Comparison of ENCODE assay signal across 15 cellular contexts in genomic region chr5:32512916-32513315, GRCh38.
DNase-seq lines count a peak whose midpoint lies in the region; ATAC-seq and TF ChIP-seq lines count a peak whose summit lies in the region.
"Had no signal": no experiment of that assay in that cellular context is flagged by ENCODE, and none has a peak within 500 bp of the region (broad histone marks: within the 10 kb centered on the region; RNA-seq: fewer than 3 reads in every experiment).

No MANE protein-coding gene starts in this region.

- no peak for ATAC-seq in GM18498 (IDR thresholded peaks at IDR 0.05; ENCODE audit: unreplicated experiment)
- ATAC-seq: GM23338 had no signal

- no peak overlapping the region for H3K27ac ChIP-seq in GM23248
- H3K27ac ChIP-seq: BLaER1 treated with 17β-estradiol and CSF1 and Interleukin-3, amounts not matched to agents 10 nM and 100 nM; HL-60 had no signal

- no peak overlapping the region for H3K9ac ChIP-seq in GM23248
- H3K9ac ChIP-seq: BLaER1 treated with 17β-estradiol and CSF1 and Interleukin-3, amounts not matched to agents 10 nM and 100 nM had no signal

- no peak for TF ChIP-seq CTCF in AG10803 (conservative IDR thresholded peaks at IDR 0.05; ENCODE audit: low read length)

- no peaks in the 10 kb centered on the region for H4K20me1 ChIP-seq in GM23248 (ENCODE audit: insufficient read depth)
- H4K20me1 ChIP-seq: BLaER1 treated with 17β-estradiol and CSF1 and Interleukin-3, amounts not matched to agents 10 nM and 100 nM had no signal

- H3K4me2 ChIP-seq in GM23248 (ENCODE audit: unreplicated experiment): no peak overlapping the region
- H3K4me2 ChIP-seq: BLaER1 treated with 17β-estradiol and CSF1 and Interleukin-3, amounts not matched to agents 10 nM and 100 nM; GM23338 had no signal

- no peak overlapping the region for H2AFZ ChIP-seq in GM23248
- H2AFZ ChIP-seq: GM23338 had no signal

- peaks cover 16% of the 10 kb centered on the region for H3F3A ChIP-seq in GM23248 (ENCODE audit: insufficient read depth)

- peaks cover 14% of the 10 kb centered on the region for H3K4me1 ChIP-seq in GM23248 (ENCODE audit: insufficient read depth)
- H3K4me1 ChIP-seq: BLaER1 treated with 17β-estradiol and CSF1 and Interleukin-3, amounts not matched to agents 10 nM and 100 nM had no signal

- no peak overlapping the region for H3K4me3 ChIP-seq in AG10803 (ENCODE audit: low read length)
- H3K4me3 ChIP-seq in GM23248: no peak overlapping the region
- H3K4me3 ChIP-seq: BLaER1 treated with 17β-estradiol and CSF1 and Interleukin-3, amounts not matched to agents 10 nM and 100 nM; GM23338 had no signal

- no peaks in the 10 kb centered on the region for H3K27me3 ChIP-seq in GM23248 (replicated peaks; ENCODE audit: insufficient read depth)
- H3K27me3 ChIP-seq: BLaER1 treated with 17β-estradiol and CSF1 and Interleukin-3, amounts not matched to agents 10 nM and 100 nM had no signal

- no peaks in the 10 kb centered on the region for H3K79me2 ChIP-seq in GM23248 (ENCODE audit: insufficient read depth)

- 76 to 77% methylated on average over 2 of the region's 2 CpGs for WGBS in GM23248 (ENCODE audit: low coverage in 1 of 2, low lambda C conversion rate in 2 of 2, missing lambda C conversion rate in 2 of 2), 2 experiments

- in situ Hi-C loops in GM23248 (cut with MboI): no loop called here

- no peaks in the 10 kb centered on the region for H3K9me2 ChIP-seq in GM23248 (ENCODE audit: insufficient read depth)

- H3K36me3 ChIP-seq in GM23248 (ENCODE audit: low read depth): no peaks in the 10 kb centered on the region
- H3K36me3 ChIP-seq: BLaER1 treated with 17β-estradiol and CSF1 and Interleukin-3, amounts not matched to agents 10 nM and 100 nM had no signal

- no peaks in the 10 kb centered on the region for H3K9me3 ChIP-seq in GM23248 (ENCODE audit: low read depth)

- DNase-seq in AG10803 (ENCODE audit: low read depth) (peak; percentile 74), GM23248 (peak; percentile 33), RPMI7951 (ENCODE audit: low read depth) (peak; percentile 35), fibroblast of peridontal ligament (ENCODE audit: extremely low read depth) (peak; percentile 18), NCI-H2196 (lab: John Stamatoyannopoulos, UW; ENCODE audit: unreplicated experiment) (no peak), 8988T (no peak), HT-29 (ENCODE audit: low spot score) (no peak)
- DNase-seq: CD4-positive, CD25-positive, alpha-beta regulatory T cell; DMS 273 treated with DMSO at 0.1 percent for 48 hours; H9; KG1 had no signal

Comparison
In these comparisons a context has a peak if more than half of its experiments do, and no peak if none do; other contexts are left out.
1. DNase-seq: peak in AG10803 (single experiment), GM23248 (single experiment), RPMI7951 (single experiment) and fibroblast of peridontal ligament (single experiment); none in NCI-H2196 (single experiment), 8988T (single experiment) and HT-29 (single experiment).